In genomic region chr6:157380779-157381561, GRCh38 we compare ENCODE assay signal across 8 cellular contexts. TPM values are rescaled to one million over a fixed set of nuclear protein-coding genes. Genes with fewer than 3 reads are reported as not detected.
DNase-seq lines count a peak whose midpoint lies in the region; ATAC-seq, FAIRE-seq and TF ChIP-seq lines count a peak whose summit lies in the region.

Gene ZDHHC14, plus strand, starts transcription at chr6:157381190.

- 0 to 1% (median 0%) methylated on average over 46 to 106 of the region's 106 CpGs for WGBS in small intestine, 3 donors

- H3K4me3 ChIP-seq in WERI-Rb-1 (ENCODE audit: low read depth, low read length) = peak within 1 kb of the TSS; percentile 83
- H3K4me3 ChIP-seq in breast epithelium = peak within 1 kb of the TSS; percentile 98 to 99 (median 99)
- peak within 1 kb of the TSS; percentile 99 for H3K4me3 ChIP-seq in small intestine (ENCODE audit: low read depth in 1 of 2, low read length in 2 of 2)

- DNase-seq in GM18507 (ENCODE audit: extremely low spot score, insufficient read length, low read depth) = peak; percentile 70
- peak; percentile 47 for DNase-seq in NCI-H2107 treated with DMSO at 0.1 percent for 48 hours (lab: John Stamatoyannopoulos, UW; ENCODE audit: unreplicated experiment)
- peak; percentile 90 for DNase-seq in WERI-Rb-1
- DNase-seq in breast epithelium (ENCODE audit: low spot score in 2 of 2) = peak; percentile 82 to 88
- DNase-seq in iPS-NIHi11 (ENCODE audit: low spot score) = peak; percentile 72
- DNase-seq in small intestine = peak; percentile 89

- intact Hi-C loops in breast epithelium (cut with DNase I; ENCODE audit: low total_unique reads) = no loop called here

- ATAC-seq in HG02981 (IDR thresholded peaks at IDR 0.05; ENCODE audit: unreplicated experiment) = peak; percentile 62

- H3K27me3 ChIP-seq in WERI-Rb-1 (ENCODE audit: insufficient read depth, low read depth, severe bottlenecking) = no peaks in the 10 kb centered on the region
- no peaks in the 10 kb centered on the region for H3K27me3 ChIP-seq in breast epithelium
- no peaks in the 10 kb centered on the region for H3K27me3 ChIP-seq in small intestine (ENCODE audit: control insufficient read depth in 2 of 2, insufficient read depth in 2 of 2, low read length in 2 of 2)

- TF ChIP-seq POLR2A in breast epithelium (IDR thresholded peaks at IDR 0.05) = no peak

- H3K36me3 ChIP-seq in WERI-Rb-1 (no peaks in the 10 kb centered on the region), breast epithelium (no peaks in the 10 kb centered on the region), small intestine (ENCODE audit: control insufficient read depth in 2 of 2, insufficient read depth in 2 of 2, low read length in 2 of 2) (no peaks in the 10 kb centered on the region)

- H3K27ac ChIP-seq in 22Rv1 = peak within 1 kb of the TSS; percentile 84
- peak within 1 kb of the TSS; percentile 85 for H3K27ac ChIP-seq in WERI-Rb-1
- peak within 1 kb of the TSS; percentile 92 to 98 for H3K27ac ChIP-seq in breast epithelium
- H3K27ac ChIP-seq in small intestine (ENCODE audit: low read depth in 1 of 2, low read length in 1 of 2) = peak within 1 kb of the TSS; percentile 86 to 93

- TF ChIP-seq CTCF in 22Rv1 (IDR thresholded peaks at IDR 0.05) (no peak), WERI-Rb-1 (IDR thresholded peaks at IDR 0.05; ENCODE audit: low read depth, low read length) (no peak), breast epithelium (IDR thresholded peaks at IDR 0.05) (no peak)

- H3K9me3 ChIP-seq in WERI-Rb-1 (ENCODE audit: severe bottlenecking) (no peaks in the 10 kb centered on the region), breast epithelium (no peaks in the 10 kb centered on the region), small intestine (ENCODE audit: control insufficient read depth, low read depth) (no peaks in the 10 kb centered on the region)

- peak; percentile 65 for FAIRE-seq in GM18507 (lab: Jason Lieb, UNC)
- FAIRE-seq in small intestine (lab: Jason Lieb, UNC) = no peak

- H3K4me1 ChIP-seq in breast epithelium (no peaks in the 10 kb centered on the region), small intestine (ENCODE audit: control insufficient read depth in 2 of 2, insufficient read depth in 1 of 2, low read depth in 1 of 2, low read length in 1 of 2) (peaks cover 5 to 15% of the 10 kb centered on the region in 2 donors)

RNA-seq across cellular contexts. Expression of gene ZDHHC14, which starts in this region (rescaled TPM):
- 1 to 10 TPM; 4.8 to 9.8 (median 8.5) TPM for total RNA-seq in breast epithelium
- polyA plus RNA-seq in small intestine = 10 to 100 TPM in 1 of 3 donors, 1 to 10 TPM in 2; 3.4 to 11.9 (median 8.6) TPM

Comparison
In these comparisons a context has a peak if more than half of its experiments do, and no peak if none do; other contexts are left out.
1. Peak in every context shown above with its lines: DNase-seq, ATAC-seq, H3K4me3 ChIP-seq and H3K27ac ChIP-seq.